ENCODE assay signal across 22 cellular contexts in genomic region chr5:116842514-116842924, GRCh38.
DNase-seq lines count a peak whose midpoint lies in the region; ATAC-seq, FAIRE-seq and TF ChIP-seq lines count a peak whose summit lies in the region.
"Had no signal": no experiment of that assay in that cellular context is flagged by ENCODE, and none has a peak within 500 bp of the region (broad histone marks: within the 10 kb centered on the region; RNA-seq: fewer than 3 reads in every experiment).

No MANE protein-coding gene starts in this region.

- POLR2A ChIA-PET in HEK293 (lab: Yijun Ruan, JAX): no interaction called here

- no peaks in the 10 kb centered on the region for H3K27me3 ChIP-seq in small intestine (ENCODE audit: control insufficient read depth in 2 of 2, insufficient read depth in 2 of 2, low read length in 2 of 2)
- H3K27me3 ChIP-seq: BLaER1 treated with 17β-estradiol and CSF1 and Interleukin-3, amounts not matched to agents 10 nM and 100 nM had no signal

- 14 to 53% (median 29%) methylated on average over 4 of the region's 4 CpGs for WGBS in small intestine, 3 donors

- no peaks in the 10 kb centered on the region for H3K9me3 ChIP-seq in HEK293 (ENCODE audit: control insufficient read depth, insufficient read depth, low read depth, low read length)
- H3K9me3 ChIP-seq in small intestine (ENCODE audit: control insufficient read depth, low read depth): no peaks in the 10 kb centered on the region
- H3K9me3 ChIP-seq: BLaER1 treated with 17β-estradiol and CSF1 and Interleukin-3, amounts not matched to agents 10 nM and 100 nM; HAP-1 had no signal

- no peaks in the 10 kb centered on the region for H3K4me1 ChIP-seq in HEK293 (ENCODE audit: control insufficient read depth, insufficient read depth, low read length)
- no peaks in the 10 kb centered on the region for H3K4me1 ChIP-seq in small intestine (ENCODE audit: control insufficient read depth in 2 of 2, insufficient read depth in 1 of 2, low read depth in 1 of 2, low read length in 1 of 2)
- H3K4me1 ChIP-seq: BLaER1 treated with 17β-estradiol and CSF1 and Interleukin-3, amounts not matched to agents 10 nM and 100 nM; HAP-1 had no signal

- no peak overlapping the region for H3K4me3 Mint-ChIP-seq in activated T-cell treated with anti-CD3 and anti-CD28 coated beads, Interleukin-2, amount 50 U/mL, for 24 hours
- H3K4me3 Mint-ChIP-seq: B cell; CD4-positive, CD25-positive, alpha-beta regulatory T cell; CD8-positive, alpha-beta memory T cell had no signal

- H3K4me1 Mint-ChIP-seq in activated T-cell treated with anti-CD3 and anti-CD28 coated beads, Interleukin-2, amount 50 U/mL, for 24 hours (ENCODE audit: low read depth): no peaks in the 10 kb centered on the region
- H3K4me1 Mint-ChIP-seq: B cell; CD4-positive, CD25-positive, alpha-beta regulatory T cell; CD8-positive, alpha-beta memory T cell had no signal

- no peak overlapping the region for H3K27ac Mint-ChIP-seq in activated T-cell treated with anti-CD3 and anti-CD28 coated beads, Interleukin-2, amount 50 U/mL, for 24 hours
- H3K27ac Mint-ChIP-seq: B cell; CD4-positive, CD25-positive, alpha-beta regulatory T cell; CD8-positive, alpha-beta memory T cell had no signal

- ATAC-seq in left colon (peak; percentile 97), HG03442 (IDR thresholded peaks at IDR 0.05; ENCODE audit: unreplicated experiment) (no peak)
- no peak for ATAC-seq in stimulated activated naive CD8-positive, alpha-beta T cell treated with anti-CD3 and anti-CD28 coated beads, Interleukin-15, Interleukin-2, amounts not matched to agents 100 U/mL and 50 U/mL, for 24 hours
- ATAC-seq: K562 had no signal

- no peak for DNase-seq in left colon
- peak; percentile 91 for DNase-seq in small intestine
- DNase-seq in frontal cortex (ENCODE audit: low spot score in 2 of 2): no peak
- DNase-seq in activated T-cell treated with anti-CD3 and anti-CD28 coated beads, Interleukin-2, amount 50 U/mL, for 24 hours: no peak
- DNase-seq in stimulated activated naive CD8-positive, alpha-beta T cell treated with anti-CD3 and anti-CD28 coated beads, Interleukin-15, Interleukin-2, amounts not matched to agents 100 U/mL and 50 U/mL, for 24 hours: no peak
- DNase-seq: CD4-positive, CD25-positive, alpha-beta regulatory T cell; CD8-positive, alpha-beta memory T cell; COR-L47; GM23248; IMR-90 had no signal

- peaks cover 2% of the 10 kb centered on the region for H3K9me3 Mint-ChIP-seq in activated T-cell treated with anti-CD3 and anti-CD28 coated beads, Interleukin-2, amount 50 U/mL, for 24 hours

- no peak for FAIRE-seq in small intestine (lab: Jason Lieb, UNC)
- FAIRE-seq in frontal cortex (lab: Jason Lieb, UNC): no peak
- FAIRE-seq: D721Med, G401.6, GM12891, GM18507, K562 had no signal

- CTCF ChIA-PET in HEK293 (lab: Yijun Ruan, JAX): interaction anchor here (0.6 kb wide), 1 partner anchor 23 kb away, joined by 3 read pairs; no protein-coding TSS in a partner anchor

- no peaks in the 10 kb centered on the region for H3K36me3 ChIP-seq in HEK293 (ENCODE audit: control insufficient read depth in 2 of 2, insufficient read depth in 1 of 2, low read length in 2 of 2)
- H3K36me3 ChIP-seq in small intestine (ENCODE audit: control insufficient read depth in 2 of 2, insufficient read depth in 2 of 2, low read length in 2 of 2): no peaks in the 10 kb centered on the region
- H3K36me3 ChIP-seq: BLaER1 treated with 17β-estradiol and CSF1 and Interleukin-3, amounts not matched to agents 10 nM and 100 nM; HAP-1 had no signal

- no peaks in the 10 kb centered on the region for H3K36me3 Mint-ChIP-seq in activated T-cell treated with anti-CD3 and anti-CD28 coated beads, Interleukin-2, amount 50 U/mL, for 24 hours (ENCODE audit: low read depth)
- H3K36me3 Mint-ChIP-seq: CD4-positive, CD25-positive, alpha-beta regulatory T cell; CD8-positive, alpha-beta memory T cell had no signal

- no peaks in the 10 kb centered on the region for H3K27me3 Mint-ChIP-seq in activated T-cell treated with anti-CD3 and anti-CD28 coated beads, Interleukin-2, amount 50 U/mL, for 24 hours
- H3K27me3 Mint-ChIP-seq: B cell; CD4-positive, CD25-positive, alpha-beta regulatory T cell had no signal

- H3K4me3 ChIP-seq in HEK293 (ENCODE audit: low read depth, low read length) (no peak overlapping the region), small intestine (ENCODE audit: low read depth in 1 of 2, low read length in 2 of 2) (no peak overlapping the region)
- H3K4me3 ChIP-seq: BLaER1 treated with 17β-estradiol and CSF1 and Interleukin-3, amounts not matched to agents 10 nM and 100 nM; GM23248; HAP-1; K562 had no signal

- TF ChIP-seq CTCF in HEK293 (tag by site-specific recombination; IDR thresholded peaks at IDR 0.05) (no peak), VCaP (conservative IDR thresholded peaks at IDR 0.05) (no peak)

- H3K27ac ChIP-seq in HEK293 (ENCODE audit: extremely low read depth, low read depth, low read length): no peak overlapping the region
- peak overlapping the region; percentile 8; the same call in 1 of the 2 replicates for H3K27ac ChIP-seq in VCaP
- H3K27ac ChIP-seq in small intestine (ENCODE audit: low read depth in 1 of 2, low read length in 1 of 2): no peak overlapping the region
- H3K27ac ChIP-seq: BLaER1 treated with 17β-estradiol and CSF1 and Interleukin-3, amounts not matched to agents 10 nM and 100 nM; GM23248; HL-60 had no signal

- intact Hi-C loops in left colon (cut with DNase I, micrococcal nuclease): no loop called here

TF ChIP-seq in HEK293, 187 proteins besides CTCF, POLR2A, EP300 and RAD21 (continues in another document):
- TF ChIP-seq ZNF707 (tag by site-specific recombination; IDR thresholded peaks at IDR 0.05) (no peak), ZNF112 (tag by site-specific recombination; IDR thresholded peaks at IDR 0.05) (no peak), OSR2 (tag by site-specific recombination; IDR thresholded peaks at IDR 0.05) (peak; percentile 73; the same call in 1 of the 2 replicates), ZNF335 (tag by site-specific recombination; conservative IDR thresholded peaks at IDR 0.05) (peak; percentile 43; the same call in 1 of the 2 replicates), ZNF324 (tag by site-specific recombination; IDR thresholded peaks at IDR 0.05) (no peak), ZNF660 (tag by site-specific recombination; IDR thresholded peaks at IDR 0.05) (no peak), ZNF133 (tag by site-specific recombination; IDR thresholded peaks at IDR 0.05) (no peak), ZNF610 (tag by site-specific recombination; IDR thresholded peaks at IDR 0.05; ENCODE audit: borderline replicate concordance) (peak; percentile 23; the same call in 1 of the 2 replicates), ZNF548 (tag by site-specific recombination; IDR thresholded peaks at IDR 0.05) (no peak), ZNF830 (tag by site-specific recombination; IDR thresholded peaks at IDR 0.05; ENCODE audit: low read depth) (no peak), REPIN1 (tag by site-specific recombination; IDR thresholded peaks at IDR 0.05; ENCODE audit: low read depth) (no peak), ZNF26 (tag by site-specific recombination; IDR thresholded peaks at IDR 0.05) (no peak), ZNF792 (tag by site-specific recombination; IDR thresholded peaks at IDR 0.05) (no peak), SP7 (tag by site-specific recombination; IDR thresholded peaks at IDR 0.05) (peak; percentile 67; the same call in 1 of the 2 replicates), ZBTB21 (tag by site-specific recombination; IDR thresholded peaks at IDR 0.05) (no peak), ZNF600 (tag by site-specific recombination; IDR thresholded peaks at IDR 0.05) (no peak), ZNF146 (tag by site-specific recombination; IDR thresholded peaks at IDR 0.05) (no peak), ZEB2 (tag by site-specific recombination; IDR thresholded peaks at IDR 0.05) (peak; percentile 74; the same call in 1 of the 2 replicates), ZNF701 (tag by site-specific recombination; IDR thresholded peaks at IDR 0.05) (no peak), ZNF114 (tag by site-specific recombination; IDR thresholded peaks at IDR 0.05) (no peak), ZBTB8A (tag by site-specific recombination; IDR thresholded peaks at IDR 0.05) (peak; percentile 14; the same call in 1 of the 2 replicates), ZNF24 (tag by site-specific recombination; IDR thresholded peaks at IDR 0.05) (no peak)
- TF ChIP-seq, protein P1, sequence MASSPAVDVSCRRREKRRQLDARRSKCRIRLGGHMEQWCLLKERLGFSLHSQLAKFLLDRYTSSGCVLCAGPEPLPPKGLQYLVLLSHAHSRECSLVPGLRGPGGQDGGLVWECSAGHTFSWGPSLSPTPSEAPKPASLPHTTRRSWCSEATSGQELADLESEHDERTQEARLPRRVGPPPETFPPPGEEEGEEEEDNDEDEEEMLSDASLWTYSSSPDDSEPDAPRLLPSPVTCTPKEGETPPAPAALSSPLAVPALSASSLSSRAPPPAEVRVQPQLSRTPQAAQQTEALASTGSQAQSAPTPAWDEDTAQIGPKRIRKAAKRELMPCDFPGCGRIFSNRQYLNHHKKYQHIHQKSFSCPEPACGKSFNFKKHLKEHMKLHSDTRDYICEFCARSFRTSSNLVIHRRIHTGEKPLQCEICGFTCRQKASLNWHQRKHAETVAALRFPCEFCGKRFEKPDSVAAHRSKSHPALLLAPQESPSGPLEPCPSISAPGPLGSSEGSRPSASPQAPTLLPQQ (tag by site-specific recombination; IDR thresholded peaks at IDR 0.05): no peak
